ENCODE assay signal across 16 cellular contexts in genomic region chr3:1717524-1717923, GRCh38.
DNase-seq lines count a peak whose midpoint lies in the region; ATAC-seq, FAIRE-seq and TF ChIP-seq lines count a peak whose summit lies in the region.
"Had no signal": no experiment of that assay in that cellular context is flagged by ENCODE, and none has a peak within 500 bp of the region (broad histone marks: within the 10 kb centered on the region; RNA-seq: fewer than 3 reads in every experiment).

No MANE protein-coding gene starts in this region.

- FAIRE-seq in D721Med (lab: Jason Lieb, UNC), result peak; percentile 21
- FAIRE-seq: G401.6, GM12891 had no signal

- no peaks in the 10 kb centered on the region for H3K4me1 ChIP-seq in mucosa of descending colon (ENCODE audit: low read depth)
- H3K4me1 ChIP-seq: BE2C had no signal

- intact Hi-C loops in mucosa of descending colon (cut with DNase I, micrococcal nuclease), result no loop called here

- H3K4me3 ChIP-seq in mucosa of descending colon, result no peak overlapping the region
- H3K4me3 ChIP-seq in H7 (ENCODE audit: insufficient read depth, low read depth, low read length), result no peak overlapping the region
- H3K4me3 ChIP-seq: GM23248 had no signal

- DNase-seq in D721Med (ENCODE audit: insufficient read length, low spot score) (no peak), NCI-H82 treated with DMSO at 0.1 percent for 48 hours (lab: John Stamatoyannopoulos, UW; ENCODE audit: unreplicated experiment) (peak; percentile 67), mucosa of descending colon (no peak), NCI-H69 (lab: John Stamatoyannopoulos, UW) (no peak), H7 (no peak), GM19238 (ENCODE audit: insufficient read length, low spot score) (no peak)
- DNase-seq: ACHN; BE2C; C1 segment of cervical spinal cord; CD4-positive, CD25-positive, alpha-beta regulatory T cell; CD8-positive, alpha-beta memory T cell; COR-L47; GM23248; HCEC 1CT had no signal

- no peaks in the 10 kb centered on the region for H3K9me3 ChIP-seq in mucosa of descending colon
- H3K9me3 ChIP-seq: BE2C had no signal

- TF ChIP-seq CTCF in D721Med (IDR thresholded peaks at IDR 0.05; ENCODE audit: insufficient read depth, missing control alignments) (no peak), mucosa of descending colon (IDR thresholded peaks at IDR 0.05) (no peak)

- H3K36me3 ChIP-seq in mucosa of descending colon (ENCODE audit: low read depth), result no peaks in the 10 kb centered on the region
- H3K36me3 ChIP-seq in H7 (replicated peaks; ENCODE audit: control insufficient read depth, insufficient read depth, low read length), result no peaks in the 10 kb centered on the region
- H3K36me3 ChIP-seq: BE2C had no signal

- H3K27me3 ChIP-seq in H7 (ENCODE audit: control insufficient read depth, insufficient read depth, low read length), result no peaks in the 10 kb centered on the region
- H3K27me3 ChIP-seq: BE2C had no signal

- peak; percentile 28 for ATAC-seq in mucosa of descending colon
